12 cellular contexts compared by ENCODE assay signal in the genomic region with DNA sequence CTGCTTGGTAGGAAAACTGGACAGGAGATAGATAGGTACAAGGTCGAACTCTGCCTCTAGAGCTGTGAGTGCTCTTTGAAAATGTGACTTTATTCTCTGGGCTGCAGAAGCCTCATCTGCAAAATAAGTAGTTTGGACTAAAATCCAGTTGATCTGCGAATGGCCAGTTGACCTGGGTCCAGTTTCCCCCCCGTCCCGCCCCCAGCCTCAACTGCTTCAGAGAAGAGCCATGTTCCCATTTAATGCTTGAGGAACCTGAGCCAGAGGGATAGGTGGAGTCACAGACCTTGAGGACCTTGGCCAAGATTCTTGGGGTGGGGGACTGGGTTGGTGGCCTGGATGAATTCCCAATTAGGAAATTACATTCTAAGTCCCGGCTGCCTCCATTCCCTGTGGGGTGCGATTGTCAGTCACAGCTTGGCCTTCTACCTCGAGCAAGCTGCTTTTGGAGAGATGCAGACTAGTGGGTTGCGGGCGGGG. TPM values are rescaled to one million over a fixed set of nuclear protein-coding genes. Genes with fewer than 3 reads are reported as not detected.
A peak's percentile ranks its signal among the peaks of the same experiment; 100 is the strongest.
DNase-seq lines count a peak whose midpoint lies in the region; ATAC-seq, FAIRE-seq and TF ChIP-seq lines count a peak whose summit lies in the region.
"Had no signal": no experiment of that assay in that cellular context is flagged by ENCODE, and none has a peak within 500 bp of the region (broad histone marks: within the 10 kb centered on the region; RNA-seq: fewer than 3 reads in every experiment).

No MANE protein-coding gene starts in this region.

- H3K4me1 ChIP-seq in astrocyte (ENCODE audit: insufficient read depth, low read length): peaks cover 24% of the 10 kb centered on the region
- peaks cover 0 to 7% of the 10 kb centered on the region in 2 donors for H3K4me1 ChIP-seq in lung (ENCODE audit: control insufficient read depth in 2 of 2, insufficient read depth in 2 of 2, low read length in 2 of 2)
- peaks cover 32 to 71% (median 59%) of the 10 kb centered on the region in 4 donors for H3K4me1 ChIP-seq in stomach

- no peak for FAIRE-seq in astrocyte (lab: Jason Lieb, UNC)
- FAIRE-seq: endometrium had no signal

- peaks cover 2% of the 10 kb centered on the region for H4K20me1 ChIP-seq in astrocyte (ENCODE audit: insufficient read depth, low read length)

- H3K36me3 Mint-ChIP-seq in astrocyte (ENCODE audit: low read depth, unreplicated experiment): no peaks in the 10 kb centered on the region
- H3K36me3 Mint-ChIP-seq in stimulated activated naive B cell treated with anti-CD40 and anti-IgM and Interleukin-4, amounts not matched to agents 10 μg/mL and 1 μg/mL and 100 μg/mL, for 72 hours: peaks cover 0 to 4% of the 10 kb centered on the region in 2 donors

- H3K27me3 Mint-ChIP-seq in astrocyte (ENCODE audit: low read depth, unreplicated experiment): peaks cover 25% of the 10 kb centered on the region
- H3K27me3 Mint-ChIP-seq in stimulated activated naive B cell treated with anti-CD40 and anti-IgM and Interleukin-4, amounts not matched to agents 10 μg/mL and 1 μg/mL and 100 μg/mL, for 72 hours: peaks cover 37 to 66% of the 10 kb centered on the region in 2 donors

- no peak overlapping the region for H2AFZ ChIP-seq in astrocyte (ENCODE audit: low read depth, low read length)

- peaks cover 10% of the 10 kb centered on the region for H3K4me1 Mint-ChIP-seq in astrocyte (ENCODE audit: low read depth, unreplicated experiment)
- peaks cover 15 to 41% of the 10 kb centered on the region in 2 donors for H3K4me1 Mint-ChIP-seq in stimulated activated naive B cell treated with anti-CD40 and anti-IgM and Interleukin-4, amounts not matched to agents 10 μg/mL and 1 μg/mL and 100 μg/mL, for 72 hours

- no peak for TF ChIP-seq CTCF in HFF-Myc (IDR thresholded peaks at IDR 0.05; ENCODE audit: low read depth, low read length, missing control alignments)
- TF ChIP-seq CTCF in astrocyte (IDR thresholded peaks at IDR 0.05; ENCODE audit: insufficient read depth, low read depth, low read length): no peak
- TF ChIP-seq CTCF in lung (IDR thresholded peaks at IDR 0.05; ENCODE audit: control extremely low read depth, extremely low read depth): no peak
- TF ChIP-seq CTCF in stomach (IDR thresholded peaks at IDR 0.05): no peak

- DNase-seq in HFF-Myc (ENCODE audit: extremely low read depth, low read depth) (no peak), astrocyte (ENCODE audit: low read depth) (no peak), lung (ENCODE audit: low spot score) (peak; percentile 28), stomach (peak; percentile 8)
- DNase-seq in stimulated activated naive B cell treated with anti-CD40 and anti-IgM and Interleukin-4, amounts not matched to agents 10 μg/mL and 1 μg/mL and 100 μg/mL, for 72 hours: no peak
- DNase-seq: activated T-cell treated with anti-CD3 and anti-CD28 coated beads for 4 hours, NCI-H226, RPMI8226 had no signal

- H3K27me3 ChIP-seq in astrocyte (ENCODE audit: insufficient read depth, low read length) (no peaks in the 10 kb centered on the region), lung (ENCODE audit: control insufficient read depth, insufficient read depth) (no peaks in the 10 kb centered on the region), stomach (peaks cover 5 to 79% (median 39%) of the 10 kb centered on the region in 3 donors)

- no peaks in the 10 kb centered on the region for H3K9me3 Mint-ChIP-seq in astrocyte (ENCODE audit: unreplicated experiment)
- no peaks in the 10 kb centered on the region for H3K9me3 Mint-ChIP-seq in stimulated activated naive B cell treated with anti-CD40 and anti-IgM and Interleukin-4, amounts not matched to agents 10 μg/mL and 1 μg/mL and 100 μg/mL, for 72 hours

- no peak for TF ChIP-seq POLR2A in stomach (IDR thresholded peaks at IDR 0.05)

- no peak overlapping the region for H3K9ac ChIP-seq in astrocyte (ENCODE audit: low read length)

- peak overlapping the region; percentile 46; the same call in 1 of the 2 replicates for H3K4me3 ChIP-seq in HFF-Myc (replicated peaks; ENCODE audit: low read depth, low read length)
- no peak overlapping the region for H3K4me3 ChIP-seq in astrocyte (ENCODE audit: insufficient read depth, low read depth, low read length)
- H3K4me3 ChIP-seq in lung: no peak overlapping the region
- peak overlapping the region in 3 of 4 donors; percentile 61 to 75 (median 69) for H3K4me3 ChIP-seq in stomach

- intact Hi-C loops in stomach (cut with DNase I; ENCODE audit: low total_unique reads): loop anchor here (10.0 kb wide), 1 partner anchor 421 kb away; no protein-coding TSS in a partner anchor

- no peaks in the 10 kb centered on the region for H3K79me2 ChIP-seq in astrocyte (ENCODE audit: insufficient read depth, low read length)

- no peak for TF ChIP-seq EP300 in stomach (IDR thresholded peaks at IDR 0.05)

- peak overlapping the region; percentile 29 for H3K4me3 Mint-ChIP-seq in astrocyte (ENCODE audit: unreplicated experiment)
- no peak overlapping the region for H3K4me3 Mint-ChIP-seq in stimulated activated naive B cell treated with anti-CD40 and anti-IgM and Interleukin-4, amounts not matched to agents 10 μg/mL and 1 μg/mL and 100 μg/mL, for 72 hours

- H3K9me3 ChIP-seq in astrocyte (ENCODE audit: insufficient read depth, low read depth, low read length): no peaks in the 10 kb centered on the region
- no peaks in the 10 kb centered on the region for H3K9me3 ChIP-seq in lung (ENCODE audit: control insufficient read depth in 2 of 2, insufficient read depth in 1 of 2, low read length in 1 of 2)
- no peaks in the 10 kb centered on the region for H3K9me3 ChIP-seq in stomach
- H3K9me3 ChIP-seq: neutrophil had no signal

- peak overlapping the region; percentile 88 for H3K4me2 ChIP-seq in astrocyte (ENCODE audit: low read length)

- ATAC-seq in lung (ENCODE audit: insufficient read depth, low FRiP score) (no peak), HG03095 (IDR thresholded peaks at IDR 0.05; ENCODE audit: unreplicated experiment) (no peak), HG03025 (IDR thresholded peaks at IDR 0.05; ENCODE audit: low FRiP score, unreplicated experiment) (no peak)
- no peak for ATAC-seq in stimulated activated naive B cell treated with anti-CD40 and anti-IgM and Interleukin-4, amounts not matched to agents 10 μg/mL and 1 μg/mL and 100 μg/mL, for 72 hours (replicated peaks)

- 83 to 89% methylated on average over 9 of the region's 9 CpGs for whole genome bisulfite sequencing in lung, 2 donors
- 85 to 94% (median 89%) methylated on average over 9 of the region's 9 CpGs for WGBS in stomach, 5 donors

- H3K27ac ChIP-seq in astrocyte (ENCODE audit: low read depth, low read length) (no peak overlapping the region), lung (ENCODE audit: low read depth in 1 of 2, low read length in 1 of 2) (peak overlapping the region in 1 of 2 donors; percentile 42), stomach (peak overlapping the region in 2 of 5 donors; percentile 85 to 93)
- H3K27ac ChIP-seq: neutrophil had no signal

- no peaks in the 10 kb centered on the region for H3K36me3 ChIP-seq in astrocyte (ENCODE audit: insufficient read depth, low read length)
- H3K36me3 ChIP-seq in lung (ENCODE audit: control insufficient read depth in 2 of 2, insufficient read depth in 2 of 2, low read length in 2 of 2): no peaks in the 10 kb centered on the region
- H3K36me3 ChIP-seq in stomach: no peaks in the 10 kb centered on the region
- H3K36me3 ChIP-seq: neutrophil had no signal

- H3K27ac Mint-ChIP-seq in astrocyte (ENCODE audit: unreplicated experiment): no peak overlapping the region
- no peak overlapping the region for H3K27ac Mint-ChIP-seq in stimulated activated naive B cell treated with anti-CD40 and anti-IgM and Interleukin-4, amounts not matched to agents 10 μg/mL and 1 μg/mL and 100 μg/mL, for 72 hours

RNA-seq across cellular contexts. Expression of gene TBX2, which starts 14.1 kb away (rescaled TPM):
- 0.50 and 0.53 TPM in 2 replicates for total RNA-seq in astrocyte
- 100 to 1,000 TPM; 106 to 155 TPM for total RNA-seq in lung
- 10 to 100 TPM; 44.5 to 52.2 TPM for polyA plus RNA-seq in lung
- 10 to 100 TPM in 4 of 5 donors, under 1 TPM in 1; 0.58 to 31.6 (median 22.3) TPM for total RNA-seq in stomach
- 10 to 100 TPM in 2 of 3 donors, 1 to 10 TPM in 1; 9.4 to 27.0 (median 21.8) TPM for polyA plus RNA-seq in stomach

RNA-seq across cellular contexts. Expression of gene TBX4, which starts 38.5 kb away (rescaled TPM):
- total RNA-seq in astrocyte (0.14 TPM in 1 of 2 replicates, not detected in the other), lung (10 to 100 TPM; 28.7 to 53.7 TPM), stomach (under 1 TPM in 1 of 5 donors, not detected in 4; 0.73 TPM)
- polyA plus RNA-seq in lung (10 to 100 TPM in 1 of 2 donors, 1 to 10 TPM in 1; 6.1 to 15.3 TPM), stomach (under 1 TPM in 1 of 3 donors, not detected in 2; 0.08 TPM)

Comparison
In these comparisons a context has a peak if more than half of its experiments do, and no peak if none do; other contexts are left out.
1. DNase-seq: peak in lung (single experiment) and stomach (single experiment); none in HFF-Myc (single experiment), astrocyte (single experiment) and stimulated activated naive B cell treated with anti-CD40 and anti-IgM and Interleukin-4, amounts not matched to agents 10 μg/mL and 1 μg/mL and 100 μg/mL, for 72 hours (single experiment).
2. H3K4me3 ChIP-seq: peak in HFF-Myc (single experiment) and stomach (3 of 4); none in astrocyte (single experiment) and lung (single experiment).
3. RNA of gene TBX4, which starts 38.5 kb away (total RNA-seq): 28.7 to 53.7 TPM in lung; 0.14 TPM in astrocyte and 0.73 TPM in stomach; every median in the first group is over 10 times any median in the second.